In genomic region chr2:46422717-46423394, GRCh38 we compare ENCODE assay signal across 21 cellular contexts. TPM values are rescaled to one million over a fixed set of nuclear protein-coding genes. Genes with fewer than 3 reads are reported as not detected.
"Had no signal": no experiment of that assay in that cellular context is flagged by ENCODE, and none has a peak within 500 bp of the region (broad histone marks: within the 10 kb centered on the region; RNA-seq: fewer than 3 reads in every experiment).

No MANE protein-coding gene starts in this region.

- H3K27me3 ChIP-seq: foreskin keratinocyte, neutrophil, uterus had no signal

- DNase-seq: activated CD4-positive, alpha-beta T cell treated with anti-CD3 and anti-CD28 coated beads for 48 hours; activated CD8-positive, alpha-beta T cell treated with anti-CD3 and anti-CD28 coated beads for 36 hours; activated gamma-delta T cell; activated T-cell treated with anti-CD3 and anti-CD28 coated beads, Interleukin-2, amount 50 U/mL, for 48 hours; foreskin keratinocyte; glutamatergic neuron; hypothalamus; kidney; mesenchymal stem cell; natural killer cell; posterior cingulate gyrus; uterus had no signal

- H3K36me3 ChIP-seq: neutrophil, uterus had no signal

- H3K4me2 ChIP-seq: smooth muscle cell had no signal

- H3K4me1 ChIP-seq: foreskin keratinocyte, uterus had no signal

- ATAC-seq: activated CD8-positive, alpha-beta T cell treated with anti-CD3 and anti-CD28 coated beads for 36 hours; activated naive CD4-positive, alpha-beta T cell treated with anti-CD3 and anti-CD28 coated beads, Interleukin-2, amount 50 U/mL, for 72 hours; esophagus mucosa; foreskin keratinocyte; natural killer cell; WTC11 had no signal

- H3K27ac ChIP-seq: coronary artery, foreskin keratinocyte, neutrophil, uterus had no signal

- H3K9me3 ChIP-seq: neutrophil, uterus had no signal

- H3K4me3 ChIP-seq: coronary artery, smooth muscle cell, uterus had no signal

RNA-seq across cellular contexts. Expression of gene TMEM247, which starts 56.5 kb away (rescaled TPM):
- total RNA-seq: activated CD8-positive, alpha-beta T cell treated with anti-CD3 and anti-CD28 coated beads for 36 hours; activated naive CD4-positive, alpha-beta T cell treated with anti-CD3 and anti-CD28 coated beads, Interleukin-2, amount 50 U/mL, for 72 hours; esophagus mucosa; foreskin keratinocyte; kidney; liver; natural killer cell; smooth muscle cell; T-helper 2 cell treated with Interferon-gamma antibody and Interleukin-4, amounts not matched to agents 100 ng/mL and 5 ng/mL, for 36 hours; uterus; WTC11 had no signal
- polyA plus RNA-seq: foreskin keratinocyte, liver, smooth muscle cell, thymus had no signal
